13 cellular contexts compared by ENCODE assay signal in the genomic region with DNA sequence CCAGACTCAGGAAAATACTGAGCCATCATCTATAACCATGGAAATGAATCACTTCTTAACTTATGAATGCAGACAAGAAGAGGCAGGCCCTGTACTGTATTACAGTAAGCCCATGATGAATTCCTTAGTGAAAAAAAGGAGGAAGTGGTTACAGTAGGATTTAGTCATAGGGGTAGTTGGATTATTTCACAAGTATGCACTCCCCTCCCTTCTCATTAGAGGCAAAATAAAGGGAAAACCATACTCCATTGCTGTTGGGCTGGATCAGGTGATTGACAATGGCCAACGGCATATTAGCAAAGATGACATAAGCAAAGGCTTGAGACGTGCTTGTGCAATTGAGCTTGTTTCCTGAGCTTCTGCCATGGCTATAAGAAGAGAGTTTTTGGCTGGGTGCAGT.
DNase-seq lines count a peak whose midpoint lies in the region; ATAC-seq and TF ChIP-seq lines count a peak whose summit lies in the region.
"Had no signal": no experiment of that assay in that cellular context is flagged by ENCODE, and none has a peak within 500 bp of the region (broad histone marks: within the 10 kb centered on the region; RNA-seq: fewer than 3 reads in every experiment).

No MANE protein-coding gene starts in this region.

- H3K4ac ChIP-seq in trophoblast cell (ENCODE audit: low read depth, low read length): no peak overlapping the region

- H4K12ac ChIP-seq in trophoblast cell (ENCODE audit: low read depth, low read length): no peak overlapping the region

- no peaks in the 10 kb centered on the region for H3K9me3 Mint-ChIP-seq in activated naive CD4-positive, alpha-beta T cell treated with anti-CD3 and anti-CD28 coated beads, Interleukin-2, amount 50 U/mL, for 72 hours
- H3K9me3 Mint-ChIP-seq: activated naive CD8-positive, alpha-beta T cell treated with anti-CD3 and anti-CD28 coated beads, Interleukin-2, amount 10 ng/mL, durations not matched to agents 7 days and 5 days; dendritic cell treated with granulocyte-macrophage colony-stimulating factor and Interleukin-4, amounts not matched to agents 40 ng/mL and 50 ng/mL, for 4 days had no signal

- H3K36me3 Mint-ChIP-seq in activated naive CD4-positive, alpha-beta T cell treated with anti-CD3 and anti-CD28 coated beads, Interleukin-2, amount 50 U/mL, for 72 hours: no peaks in the 10 kb centered on the region
- H3K36me3 Mint-ChIP-seq: activated naive CD8-positive, alpha-beta T cell treated with anti-CD3 and anti-CD28 coated beads, Interleukin-2, amount 10 ng/mL, durations not matched to agents 7 days and 5 days had no signal

- no peak overlapping the region for H3K9ac ChIP-seq in trophoblast cell (ENCODE audit: low read length)

- H2BK120ac ChIP-seq in trophoblast cell (ENCODE audit: insufficient read depth, low read length, poor library complexity): no peak overlapping the region

- H3K27ac ChIP-seq in trophoblast cell (ENCODE audit: low read depth, low read length): no peak overlapping the region
- H3K27ac ChIP-seq: heart left ventricle had no signal

- ATAC-seq in HG02763 (IDR thresholded peaks at IDR 0.05; ENCODE audit: unreplicated experiment): no peak
- no peak for ATAC-seq in activated naive CD4-positive, alpha-beta T cell treated with anti-CD3 and anti-CD28 coated beads, Interleukin-2, amount 50 U/mL, for 72 hours
- ATAC-seq: heart left ventricle had no signal

- no peak overlapping the region for H2AFZ ChIP-seq in trophoblast cell (ENCODE audit: insufficient read depth, low read length, poor library complexity)

- H3K79me1 ChIP-seq in trophoblast cell (ENCODE audit: low read length): no peaks in the 10 kb centered on the region

- H3K36me3 ChIP-seq in trophoblast cell (ENCODE audit: control insufficient read depth in 1 of 2, insufficient read depth in 2 of 2, low read length in 2 of 2): no peaks in the 10 kb centered on the region
- H3K36me3 ChIP-seq: heart left ventricle had no signal

- peak; percentile 25 for DNase-seq in AG09309 (ENCODE audit: low read depth)
- peak; percentile 91 for DNase-seq in HT1080 (ENCODE audit: low read depth)
- DNase-seq in SIG-M5 (lab: John Stamatoyannopoulos, UW): peak; percentile 63
- peak; percentile 1 for DNase-seq in foreskin fibroblast
- DNase-seq in trophoblast cell: no peak
- DNase-seq in cerebellum (ENCODE audit: low spot score): no peak
- no peak for DNase-seq in activated naive CD4-positive, alpha-beta T cell treated with anti-CD3 and anti-CD28 coated beads, Interleukin-2, amount 50 U/mL, for 72 hours (ENCODE audit: low spot score in 2 of 2)
- DNase-seq: activated naive CD8-positive, alpha-beta T cell treated with anti-CD3 and anti-CD28 coated beads, Interleukin-2, amount 10 ng/mL, durations not matched to agents 7 days and 5 days; C1 segment of cervical spinal cord; heart left ventricle; occipital lobe had no signal

- no peak overlapping the region for H2BK5ac ChIP-seq in trophoblast cell (ENCODE audit: low read depth, low read length, poor library complexity)

- H2AK5ac ChIP-seq in trophoblast cell (ENCODE audit: low read length): no peak overlapping the region

- H4K91ac ChIP-seq in trophoblast cell (ENCODE audit: low read depth, low read length): no peak overlapping the region

- no peak overlapping the region for H3K23ac ChIP-seq in trophoblast cell (ENCODE audit: low read length)

- H3K14ac ChIP-seq in trophoblast cell (ENCODE audit: low read length): no peak overlapping the region

- H3K4me3 ChIP-seq in AG09309 (ENCODE audit: control insufficient read depth, low read depth, low read length) (no peak overlapping the region), foreskin fibroblast (ENCODE audit: low read depth in 1 of 2, low read length in 2 of 2) (no peak overlapping the region), trophoblast cell (ENCODE audit: low read depth, low read length) (no peak overlapping the region)
- H3K4me3 ChIP-seq: heart left ventricle had no signal

- WGBS in trophoblast cell (ENCODE audit: extremely low coverage, insufficient coverage, insufficient read length): no CpG with 5 or more reads among the region's 2 CpGs

- H3K79me2 ChIP-seq in trophoblast cell (ENCODE audit: control insufficient read depth, insufficient read depth, low read length, poor library complexity): no peaks in the 10 kb centered on the region

- H3K27me3 ChIP-seq in trophoblast cell (ENCODE audit: insufficient read depth, low read length): no peaks in the 10 kb centered on the region

- TF ChIP-seq CTCF in AG09309 (IDR thresholded peaks at IDR 0.05; ENCODE audit: control insufficient read depth, insufficient read depth, low read depth, low read length, missing control alignments): no peak
- TF ChIP-seq CTCF in foreskin fibroblast (IDR thresholded peaks at IDR 0.05; ENCODE audit: low read depth, low read length): no peak

- no peaks in the 10 kb centered on the region for H3K4me1 ChIP-seq in trophoblast cell (ENCODE audit: control insufficient read depth in 1 of 2, insufficient read depth in 2 of 2, low read length in 2 of 2)
- H3K4me1 ChIP-seq: heart left ventricle had no signal

- no peaks in the 10 kb centered on the region for H3K9me3 ChIP-seq in trophoblast cell (ENCODE audit: insufficient read depth, low read depth, low read length)
- H3K9me3 ChIP-seq: heart left ventricle had no signal

- H2BK12ac ChIP-seq in trophoblast cell (ENCODE audit: low read length): no peak overlapping the region

- H3K18ac ChIP-seq in trophoblast cell (ENCODE audit: low read length): no peak overlapping the region

- no peak overlapping the region for H4K8ac ChIP-seq in trophoblast cell (ENCODE audit: low read depth, low read length)

- no peak overlapping the region for H3K27ac Mint-ChIP-seq in activated naive CD4-positive, alpha-beta T cell treated with anti-CD3 and anti-CD28 coated beads, Interleukin-2, amount 50 U/mL, for 72 hours
- H3K27ac Mint-ChIP-seq: activated naive CD8-positive, alpha-beta T cell treated with anti-CD3 and anti-CD28 coated beads, Interleukin-2, amount 10 ng/mL, durations not matched to agents 7 days and 5 days; dendritic cell treated with granulocyte-macrophage colony-stimulating factor and Interleukin-4, amounts not matched to agents 40 ng/mL and 50 ng/mL, for 4 days had no signal

- no peak overlapping the region for H3K4me2 ChIP-seq in trophoblast cell (ENCODE audit: low read length)

Comparison
In these comparisons a context has a peak if more than half of its experiments do, and no peak if none do; other contexts are left out.
1. DNase-seq: peak in AG09309 (single experiment), HT1080 (single experiment), SIG-M5 (single experiment) and foreskin fibroblast (2 of 2); none in trophoblast cell (0 of 2), cerebellum (single experiment) and activated naive CD4-positive, alpha-beta T cell treated with anti-CD3 and anti-CD28 coated beads, Interleukin-2, amount 50 U/mL, for 72 hours (0 of 2).